In the genomic region with DNA sequence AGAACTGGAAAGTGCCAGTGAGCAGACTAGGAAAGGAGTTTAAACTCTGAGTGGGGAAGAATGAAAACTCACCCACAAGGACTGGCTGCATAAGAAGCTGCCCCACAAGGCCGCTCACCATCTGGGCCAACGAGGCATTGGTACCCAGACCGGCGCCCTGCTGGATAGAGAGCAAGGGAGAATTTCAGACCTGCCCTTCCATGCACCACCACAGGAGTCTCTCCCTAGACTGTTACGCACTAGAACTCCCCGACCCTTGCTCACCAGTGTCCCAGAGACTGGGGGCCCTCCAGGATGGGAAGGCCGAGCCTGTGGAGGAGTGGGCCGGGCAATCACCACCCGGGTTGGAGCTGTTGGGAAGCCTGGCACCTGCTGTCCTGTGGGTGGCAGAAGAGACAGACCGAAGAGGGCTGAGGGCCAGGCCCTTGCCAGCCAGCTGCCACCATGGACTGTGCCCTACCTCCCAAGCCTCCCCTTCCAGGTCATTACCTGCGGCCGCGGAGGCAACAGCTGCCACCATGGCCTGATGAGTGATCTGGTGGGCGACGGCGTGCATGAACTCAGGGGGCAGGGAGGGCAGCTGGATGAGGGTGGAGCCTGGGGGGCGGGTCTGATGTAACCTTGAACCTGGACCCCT, we compare ENCODE assay signal across 2 cellular contexts.
TF ChIP-seq lines count a peak whose summit lies in the region.

No MANE protein-coding gene starts in this region.

TF ChIP-seq in A549, 52 proteins besides CTCF, POLR2A, EP300 and RAD21:
- no peak for TF ChIP-seq PHF8 (IDR thresholded peaks at IDR 0.05; ENCODE audit: borderline replicate concordance, low read depth)

TF ChIP-seq in K562, 482 proteins besides CTCF, POLR2A, EP300 and RAD21:
- TF ChIP-seq ZBTB8A (IDR thresholded peaks at IDR 0.05; ENCODE audit: partially characterized antibody) = no peak
- TF ChIP-seq NFE2 (IDR thresholded peaks at IDR 0.05; ENCODE audit: low read depth) = no peak
- TF ChIP-seq POU5F1 (IDR thresholded peaks at IDR 0.05; ENCODE audit: borderline replicate concordance, low read depth, low read length, partially characterized antibody) = no peak
- peak; percentile 66 for TF ChIP-seq RBFOX2 (IDR thresholded peaks at IDR 0.05; ENCODE audit: low read depth, low read length)
- TF ChIP-seq TCFL5 (CRISPR knock-in tag; conservative IDR thresholded peaks at IDR 0.05) = no peak
- no peak for TF ChIP-seq SIX5 (IDR thresholded peaks at IDR 0.05; ENCODE audit: borderline replicate concordance in 1 of 2, insufficient read depth in 1 of 2, low read depth in 1 of 2, low read length in 2 of 2)
- peak; percentile 60 for TF ChIP-seq POLR2G (IDR thresholded peaks at IDR 0.05; ENCODE audit: low read depth, low read length)
- no peak for TF ChIP-seq NFXL1 (CRISPR knock-in tag; IDR thresholded peaks at IDR 0.05)
- no peak for TF ChIP-seq HNRNPL (IDR thresholded peaks at IDR 0.05; ENCODE audit: low read depth, low read length)
- TF ChIP-seq ZBTB7A (IDR thresholded peaks at IDR 0.05; ENCODE audit: borderline replicate concordance, control insufficient read depth, low read depth, low read length) = no peak
- TF ChIP-seq KLF16 (IDR thresholded peaks at IDR 0.05) = no peak
- TF ChIP-seq RBM22 (IDR thresholded peaks at IDR 0.05; ENCODE audit: low read depth, low read length, poor library complexity, severe bottlenecking) = peak; percentile 73
- TF ChIP-seq GTF2A2 (tag; IDR thresholded peaks at IDR 0.05) = no peak
TF ChIP-seq in K562: peak in this region for 3.
